In the genomic region with DNA sequence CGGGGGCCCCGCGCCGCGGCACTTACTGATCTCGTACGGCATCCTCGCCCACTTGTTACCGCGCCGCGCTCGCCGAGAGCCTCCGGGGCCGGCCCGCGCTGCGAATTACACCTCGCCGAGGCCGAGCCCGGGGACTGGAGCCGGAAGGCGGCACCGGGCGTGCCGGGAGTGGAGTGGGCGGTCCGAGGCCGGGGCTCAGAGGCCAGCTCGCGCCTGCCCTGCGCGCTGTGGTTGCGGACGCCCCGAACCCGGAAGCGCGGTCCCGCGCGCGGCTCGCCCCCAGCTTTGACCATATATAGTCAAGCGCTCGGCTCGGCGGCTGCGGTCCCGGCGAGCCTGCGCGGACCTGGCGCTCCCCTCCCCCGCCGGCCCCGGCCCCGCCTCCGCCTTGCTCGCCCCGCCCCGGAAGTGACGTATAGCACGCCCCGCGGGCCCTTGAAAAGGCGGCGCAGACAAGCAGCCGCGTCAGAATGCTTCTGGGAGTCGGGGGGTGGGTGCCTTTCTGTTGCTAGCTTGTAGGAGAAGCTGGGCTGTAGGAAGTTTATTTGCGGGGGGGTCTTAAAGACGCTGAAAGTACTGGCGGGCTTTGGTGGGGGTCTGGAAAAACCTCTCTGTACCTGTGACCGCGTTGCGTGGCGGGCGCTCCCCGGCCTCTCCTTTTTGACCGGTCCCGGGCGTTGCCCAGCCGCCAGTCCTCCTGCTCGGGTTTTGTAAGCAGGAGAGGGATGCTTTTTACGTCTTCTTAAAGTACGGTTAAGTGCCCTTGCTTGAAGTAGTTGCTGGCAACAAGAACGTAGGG, we compare ENCODE assay signal across 1 cellular context.
TF ChIP-seq lines count a peak whose summit lies in the region.

A gene with protein sequence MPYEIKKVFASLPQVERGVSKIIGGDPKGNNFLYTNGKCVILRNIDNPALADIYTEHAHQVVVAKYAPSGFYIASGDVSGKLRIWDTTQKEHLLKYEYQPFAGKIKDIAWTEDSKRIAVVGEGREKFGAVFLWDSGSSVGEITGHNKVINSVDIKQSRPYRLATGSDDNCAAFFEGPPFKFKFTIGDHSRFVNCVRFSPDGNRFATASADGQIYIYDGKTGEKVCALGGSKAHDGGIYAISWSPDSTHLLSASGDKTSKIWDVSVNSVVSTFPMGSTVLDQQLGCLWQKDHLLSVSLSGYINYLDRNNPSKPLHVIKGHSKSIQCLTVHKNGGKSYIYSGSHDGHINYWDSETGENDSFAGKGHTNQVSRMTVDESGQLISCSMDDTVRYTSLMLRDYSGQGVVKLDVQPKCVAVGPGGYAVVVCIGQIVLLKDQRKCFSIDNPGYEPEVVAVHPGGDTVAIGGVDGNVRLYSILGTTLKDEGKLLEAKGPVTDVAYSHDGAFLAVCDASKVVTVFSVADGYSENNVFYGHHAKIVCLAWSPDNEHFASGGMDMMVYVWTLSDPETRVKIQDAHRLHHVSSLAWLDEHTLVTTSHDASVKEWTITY (minus strand): TSS at position 175 of the 799 bp plus-strand sequence. CDS start 133 bp downstream, at position 42.

TF ChIP-seq in HepG2, 621 proteins besides CTCF, POLR2A, EP300 and RAD21 (continued from another document):
- TF ChIP-seq, protein P1, sequence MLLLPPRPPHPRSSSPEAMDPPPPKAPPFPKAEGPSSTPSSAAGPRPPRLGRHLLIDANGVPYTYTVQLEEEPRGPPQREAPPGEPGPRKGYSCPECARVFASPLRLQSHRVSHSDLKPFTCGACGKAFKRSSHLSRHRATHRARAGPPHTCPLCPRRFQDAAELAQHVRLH (CRISPR knock-in tag; IDR thresholded peaks at IDR 0.05; ENCODE audit: borderline replicate concordance, low read depth), result peak; percentile 59; the same call in 1 of the 2 replicates
- TF ChIP-seq MYC (CRISPR knock-in tag; IDR thresholded peaks at IDR 0.05; ENCODE audit: borderline replicate concordance) (peak; percentile 14; the same call in 1 of the 2 replicates), YY1 (IDR thresholded peaks at IDR 0.05; ENCODE audit: insufficient read depth, insufficient replicate concordance, low read depth, low read length) (peak; percentile 31), CHD4 (IDR thresholded peaks at IDR 0.05; ENCODE audit: borderline replicate concordance, low read length) (no peak), ZFP36L1 (CRISPR knock-in tag; IDR thresholded peaks at IDR 0.05) (0 out of 2 replicates have a peak, but pooled peaks have one; percentile 32), RBFOX2 (IDR thresholded peaks at IDR 0.05; ENCODE audit: low read depth, low read length) (peak; percentile 88), ZNF383 (CRISPR knock-in tag; IDR thresholded peaks at IDR 0.05; ENCODE audit: borderline replicate concordance) (no peak)
